In the genomic region with DNA sequence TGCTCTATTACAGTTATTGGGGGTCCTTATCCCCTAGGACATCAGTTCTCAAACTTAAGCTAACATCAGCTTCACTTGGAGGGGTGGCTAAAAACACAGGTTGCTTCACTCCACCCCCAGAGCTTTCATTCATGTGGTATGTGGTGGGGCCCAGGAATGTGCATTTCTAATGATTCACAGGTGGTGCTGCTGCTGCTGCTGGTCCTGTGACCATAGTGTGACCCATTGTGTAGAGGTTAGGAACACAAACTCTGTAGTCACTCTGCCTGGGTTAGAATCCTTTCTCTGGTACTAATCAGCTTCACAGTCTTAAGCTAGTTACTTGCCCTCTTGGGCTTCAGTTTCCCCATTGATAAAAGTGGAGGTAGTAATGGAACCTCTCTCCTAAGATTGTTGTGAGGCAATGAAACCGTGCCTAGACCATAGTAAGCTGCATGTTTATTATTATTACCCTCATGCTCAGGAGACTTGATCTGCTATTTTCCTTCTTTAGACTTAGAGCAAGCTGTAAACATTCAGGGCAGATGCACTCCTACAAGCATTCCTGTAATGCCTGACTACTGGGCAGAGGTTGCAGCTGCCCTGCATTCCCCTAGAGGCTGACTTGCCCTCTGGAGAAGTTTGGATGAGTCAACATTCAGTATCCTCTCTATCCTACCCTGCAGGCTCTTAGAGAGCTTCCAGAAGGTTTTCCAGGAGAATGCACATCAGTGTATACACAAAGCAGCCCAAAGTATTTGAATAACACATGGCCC, we compare ENCODE assay signal across 1 cellular context.
TF ChIP-seq lines count a peak whose summit lies in the region.

No MANE protein-coding gene starts in this region.

TF ChIP-seq in IMR-90, 13 proteins besides CTCF, POLR2A, EP300 and RAD21:
- TF ChIP-seq RFX5 (IDR thresholded peaks at IDR 0.05; ENCODE audit: low read depth, low read length) (no peak), FOS (IDR thresholded peaks at IDR 0.05; ENCODE audit: low read depth, low read length) (0 out of 2 replicates have a peak, but pooled peaks have one; percentile 28), MAFK (IDR thresholded peaks at IDR 0.05; ENCODE audit: low read depth, low read length) (no peak), RCOR1 (IDR thresholded peaks at IDR 0.05; ENCODE audit: insufficient replicate concordance, low read length) (no peak), MXI1 (IDR thresholded peaks at IDR 0.05; ENCODE audit: borderline replicate concordance, low read depth, low read length) (no peak), NFE2L2 (IDR thresholded peaks at IDR 0.05; ENCODE audit: low read depth, low read length) (no peak), MAZ (IDR thresholded peaks at IDR 0.05; ENCODE audit: borderline replicate concordance, low read depth, low read length) (no peak), CHD1 (IDR thresholded peaks at IDR 0.05; ENCODE audit: low read depth, low read length) (no peak), CEBPB (IDR thresholded peaks at IDR 0.05; ENCODE audit: low read depth, low read length) (peak; percentile 57; the same call in 1 of the 2 replicates), BHLHE40 (IDR thresholded peaks at IDR 0.05; ENCODE audit: low read depth, low read length) (peak; percentile 81), SMC3 (IDR thresholded peaks at IDR 0.05; ENCODE audit: low read depth, low read length) (no peak)
- TF ChIP-seq, protein P1, sequence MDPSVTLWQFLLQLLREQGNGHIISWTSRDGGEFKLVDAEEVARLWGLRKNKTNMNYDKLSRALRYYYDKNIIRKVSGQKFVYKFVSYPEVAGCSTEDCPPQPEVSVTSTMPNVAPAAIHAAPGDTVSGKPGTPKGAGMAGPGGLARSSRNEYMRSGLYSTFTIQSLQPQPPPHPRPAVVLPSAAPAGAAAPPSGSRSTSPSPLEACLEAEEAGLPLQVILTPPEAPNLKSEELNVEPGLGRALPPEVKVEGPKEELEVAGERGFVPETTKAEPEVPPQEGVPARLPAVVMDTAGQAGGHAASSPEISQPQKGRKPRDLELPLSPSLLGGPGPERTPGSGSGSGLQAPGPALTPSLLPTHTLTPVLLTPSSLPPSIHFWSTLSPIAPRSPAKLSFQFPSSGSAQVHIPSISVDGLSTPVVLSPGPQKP (IDR thresholded peaks at IDR 0.05; ENCODE audit: borderline replicate concordance, low read depth, low read length) = no peak
- TF ChIP-seq, protein P2, sequence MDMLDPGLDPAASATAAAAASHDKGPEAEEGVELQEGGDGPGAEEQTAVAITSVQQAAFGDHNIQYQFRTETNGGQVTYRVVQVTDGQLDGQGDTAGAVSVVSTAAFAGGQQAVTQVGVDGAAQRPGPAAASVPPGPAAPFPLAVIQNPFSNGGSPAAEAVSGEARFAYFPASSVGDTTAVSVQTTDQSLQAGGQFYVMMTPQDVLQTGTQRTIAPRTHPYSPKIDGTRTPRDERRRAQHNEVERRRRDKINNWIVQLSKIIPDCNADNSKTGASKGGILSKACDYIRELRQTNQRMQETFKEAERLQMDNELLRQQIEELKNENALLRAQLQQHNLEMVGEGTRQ (IDR thresholded peaks at IDR 0.05; ENCODE audit: low read depth, low read length) = no peak
